ENCODE assay signal across 14 cellular contexts in genomic region chrX:3286196-3286920, GRCh38.
DNase-seq lines count a peak whose midpoint lies in the region; ATAC-seq, FAIRE-seq and TF ChIP-seq lines count a peak whose summit lies in the region.
"Had no signal": no experiment of that assay in that cellular context is flagged by ENCODE, and none has a peak within 500 bp of the region (broad histone marks: within the 10 kb centered on the region; RNA-seq: fewer than 3 reads in every experiment).

No MANE protein-coding gene starts in this region.

- 66% methylated on average over 14 of the region's 14 CpGs for WGBS in esophagus muscularis mucosa

- no peak overlapping the region for H3K4me3 ChIP-seq in esophagus muscularis mucosa
- H3K4me3 ChIP-seq: testis had no signal

- no peak for TF ChIP-seq POLR2A in esophagus muscularis mucosa (IDR thresholded peaks at IDR 0.05; ENCODE audit: low read depth)

- peak; percentile 90 for FAIRE-seq in RCC 7860 (lab: Jason Lieb, UNC)

- H3K27me3 ChIP-seq in esophagus muscularis mucosa: no peaks in the 10 kb centered on the region
- H3K27me3 ChIP-seq: testis had no signal

- H3K27ac ChIP-seq in epithelial cell of prostate (peak overlapping the region; percentile 55), esophagus muscularis mucosa (replicated peaks in 1 of 4) (no peak overlapping the region)
- H3K27ac ChIP-seq: testis, VCaP had no signal

- H3K9ac ChIP-seq in ES-I3 (ENCODE audit: low read depth, low read length): peak overlapping the region; percentile 14; the same call in 1 of the 2 replicates

- H3K36me3 ChIP-seq in ES-I3 (ENCODE audit: insufficient read depth, low read length) (no peaks in the 10 kb centered on the region), esophagus muscularis mucosa (no peaks in the 10 kb centered on the region)

- H3K4me1 ChIP-seq in ES-I3 (ENCODE audit: insufficient read depth, low read length) (peaks cover 10% of the 10 kb centered on the region), esophagus muscularis mucosa (no peaks in the 10 kb centered on the region)
- H3K4me1 ChIP-seq: testis had no signal

- peak; percentile 81 for DNase-seq in RCC 7860 (ENCODE audit: low spot score)
- DNase-seq in epithelial cell of prostate (ENCODE audit: low read depth, low spot score): no peak
- DNase-seq in renal cortical epithelial cell (ENCODE audit: low read depth): peak; percentile 33
- no peak for DNase-seq in NCI-H146 treated with DMSO at 0.1 percent for 48 hours (lab: John Stamatoyannopoulos, UW; ENCODE audit: unreplicated experiment)
- DNase-seq in esophagus muscularis mucosa (ENCODE audit: extremely low spot score): no peak
- DNase-seq: H9; naive thymus-derived CD4-positive, alpha-beta T cell; NCI-H1105 treated with DMSO at 0.1 percent for 48 hours; stimulated activated CD4-positive, alpha-beta T cell treated with anti-CD3 and anti-CD28 coated beads, Interleukin-4, amount 100 ng/mL, for 1 hour; testis had no signal

- no peak for TF ChIP-seq CTCF in esophagus muscularis mucosa (IDR thresholded peaks at IDR 0.05)

- H3K9me3 ChIP-seq in ES-I3 (ENCODE audit: control insufficient read depth, insufficient read depth, low read length) (no peaks in the 10 kb centered on the region; the same call in 1 of the 2 replicates), esophagus muscularis mucosa (no peaks in the 10 kb centered on the region)
- H3K9me3 ChIP-seq: testis had no signal

- intact Hi-C loops in esophagus muscularis mucosa (cut with DNase I): no loop called here

- TF ChIP-seq EP300 in esophagus muscularis mucosa (IDR thresholded peaks at IDR 0.05): no peak

- ATAC-seq in GM21367 (IDR thresholded peaks at IDR 0.05; ENCODE audit: unreplicated experiment): no peak
- no peak for ATAC-seq in GM21529 (IDR thresholded peaks at IDR 0.05; ENCODE audit: unreplicated experiment)
- ATAC-seq: naive thymus-derived CD4-positive, alpha-beta T cell had no signal

Comparison
In these comparisons a context has a peak if more than half of its experiments do, and no peak if none do; other contexts are left out.
1. DNase-seq: peak in RCC 7860 (single experiment) and renal cortical epithelial cell (single experiment); none in epithelial cell of prostate (single experiment), NCI-H146 treated with DMSO at 0.1 percent for 48 hours (single experiment) and esophagus muscularis mucosa (single experiment).